In the genomic region with DNA sequence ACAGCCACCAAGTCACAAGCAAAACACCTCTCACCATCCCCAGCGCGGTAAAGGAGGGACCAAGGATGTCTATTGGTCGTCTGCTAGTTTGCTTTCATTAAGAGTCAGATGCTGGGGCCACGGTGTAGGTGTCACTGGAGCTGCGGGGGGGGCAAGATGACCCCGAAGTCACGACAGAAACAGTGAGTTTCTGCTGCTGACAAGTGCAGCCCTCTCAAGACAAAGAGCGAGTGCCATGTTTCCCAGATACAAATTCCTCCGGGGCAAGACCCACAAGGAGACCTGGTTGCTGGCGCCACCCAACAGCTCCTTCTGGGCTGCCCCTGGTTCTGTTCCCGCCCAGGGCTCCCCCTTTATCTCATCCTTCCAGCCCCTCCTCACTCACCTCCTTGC, we compare ENCODE assay signal across 1 cellular context.
TF ChIP-seq lines count a peak whose summit lies in the region.

No MANE protein-coding gene starts in this region.

TF ChIP-seq in IMR-90, 13 proteins besides CTCF, POLR2A, EP300 and RAD21:
- TF ChIP-seq, protein P1, sequence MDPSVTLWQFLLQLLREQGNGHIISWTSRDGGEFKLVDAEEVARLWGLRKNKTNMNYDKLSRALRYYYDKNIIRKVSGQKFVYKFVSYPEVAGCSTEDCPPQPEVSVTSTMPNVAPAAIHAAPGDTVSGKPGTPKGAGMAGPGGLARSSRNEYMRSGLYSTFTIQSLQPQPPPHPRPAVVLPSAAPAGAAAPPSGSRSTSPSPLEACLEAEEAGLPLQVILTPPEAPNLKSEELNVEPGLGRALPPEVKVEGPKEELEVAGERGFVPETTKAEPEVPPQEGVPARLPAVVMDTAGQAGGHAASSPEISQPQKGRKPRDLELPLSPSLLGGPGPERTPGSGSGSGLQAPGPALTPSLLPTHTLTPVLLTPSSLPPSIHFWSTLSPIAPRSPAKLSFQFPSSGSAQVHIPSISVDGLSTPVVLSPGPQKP (IDR thresholded peaks at IDR 0.05; ENCODE audit: borderline replicate concordance, low read depth, low read length), result no peak
- TF ChIP-seq, protein P2, sequence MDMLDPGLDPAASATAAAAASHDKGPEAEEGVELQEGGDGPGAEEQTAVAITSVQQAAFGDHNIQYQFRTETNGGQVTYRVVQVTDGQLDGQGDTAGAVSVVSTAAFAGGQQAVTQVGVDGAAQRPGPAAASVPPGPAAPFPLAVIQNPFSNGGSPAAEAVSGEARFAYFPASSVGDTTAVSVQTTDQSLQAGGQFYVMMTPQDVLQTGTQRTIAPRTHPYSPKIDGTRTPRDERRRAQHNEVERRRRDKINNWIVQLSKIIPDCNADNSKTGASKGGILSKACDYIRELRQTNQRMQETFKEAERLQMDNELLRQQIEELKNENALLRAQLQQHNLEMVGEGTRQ (IDR thresholded peaks at IDR 0.05; ENCODE audit: low read depth, low read length), result no peak
- TF ChIP-seq RCOR1 (IDR thresholded peaks at IDR 0.05; ENCODE audit: insufficient replicate concordance, low read length) (no peak), CHD1 (IDR thresholded peaks at IDR 0.05; ENCODE audit: low read depth, low read length) (no peak), BHLHE40 (IDR thresholded peaks at IDR 0.05; ENCODE audit: low read depth, low read length) (no peak), RFX5 (IDR thresholded peaks at IDR 0.05; ENCODE audit: low read depth, low read length) (no peak), SMC3 (IDR thresholded peaks at IDR 0.05; ENCODE audit: low read depth, low read length) (no peak), MXI1 (IDR thresholded peaks at IDR 0.05; ENCODE audit: borderline replicate concordance, low read depth, low read length) (no peak), MAZ (IDR thresholded peaks at IDR 0.05; ENCODE audit: borderline replicate concordance, low read depth, low read length) (no peak), FOS (IDR thresholded peaks at IDR 0.05; ENCODE audit: low read depth, low read length) (no peak), CEBPB (IDR thresholded peaks at IDR 0.05; ENCODE audit: low read depth, low read length) (no peak), MAFK (IDR thresholded peaks at IDR 0.05; ENCODE audit: low read depth, low read length) (no peak), NFE2L2 (IDR thresholded peaks at IDR 0.05; ENCODE audit: low read depth, low read length) (no peak)
